Comparison of ENCODE assay signal across 18 cellular contexts in the genomic region with DNA sequence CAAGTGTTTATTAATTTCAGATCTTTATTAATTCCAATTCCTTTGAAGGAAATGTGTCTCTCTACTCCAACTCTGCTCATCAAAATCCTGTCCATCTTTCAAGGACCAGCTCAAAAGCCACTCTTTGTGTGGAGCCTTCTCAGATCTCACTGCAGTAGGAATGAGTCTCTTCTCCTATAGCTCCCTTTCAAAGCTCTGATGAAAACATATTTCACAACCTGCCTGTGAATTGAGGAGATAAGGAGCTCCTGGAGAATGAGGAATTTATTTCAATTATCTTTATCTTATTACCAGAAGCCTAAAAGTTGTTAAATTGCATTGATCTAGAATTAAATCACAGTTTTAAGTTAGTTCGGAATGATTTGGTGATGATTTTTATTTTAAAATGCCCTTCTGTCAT.
"Had no signal": no experiment of that assay in that cellular context is flagged by ENCODE, and none has a peak within 500 bp of the region (broad histone marks: within the 10 kb centered on the region; RNA-seq: fewer than 3 reads in every experiment).

No MANE protein-coding gene starts in this region.

- FAIRE-seq: colon, frontal cortex had no signal

- H3K9me3 ChIP-seq: esophagus squamous epithelium, mucosa of descending colon, neutrophil, testis, transverse colon had no signal

- H3K4me3 ChIP-seq: esophagus squamous epithelium, heart right ventricle, mucosa of descending colon, skin epidermis, testis, transverse colon had no signal

- ATAC-seq: heart right ventricle; left lobe of liver; mucosa of descending colon; naive thymus-derived CD8-positive, alpha-beta T cell; sciatic nerve; stimulated activated naive B cell treated with anti-CD40 and anti-IgM and Interleukin-4, amounts not matched to agents 10 μg/mL and 1 μg/mL and 100 μg/mL, for 72 hours; stimulated activated naive CD8-positive, alpha-beta T cell treated with anti-CD3 and anti-CD28 coated beads, Interleukin-15, amount 100 ng/mL, for 72 hours had no signal

- DNase-seq: esophagus squamous epithelium; heart right ventricle; hypothalamus; islet precursor cell; mucosa of descending colon; naive thymus-derived CD8-positive, alpha-beta T cell; stimulated activated CD4-positive, alpha-beta T cell treated with anti-CD3 and anti-CD28 coated beads, Interleukin-2, amount 100 ng/mL, for 24 hours; stimulated activated CD4-positive, alpha-beta T cell treated with anti-CD3 and anti-CD28 coated beads, Interleukin-4, amount 100 ng/mL, for 4 hours; stimulated activated naive B cell treated with anti-CD40 and anti-IgM and Interleukin-4, amounts not matched to agents 10 μg/mL and 1 μg/mL and 100 μg/mL, for 72 hours; stimulated activated naive CD8-positive, alpha-beta T cell treated with anti-CD3 and anti-CD28 coated beads, Interleukin-15, amount 100 ng/mL, for 72 hours; testis; transverse colon had no signal

- H3K27me3 ChIP-seq: esophagus squamous epithelium, heart right ventricle, neutrophil, testis, transverse colon had no signal

- H3K36me3 ChIP-seq: esophagus squamous epithelium, heart right ventricle, neutrophil, transverse colon had no signal

- H3K27ac ChIP-seq: esophagus squamous epithelium, heart right ventricle, neutrophil, skin epidermis, testis, transverse colon had no signal

- H3K4me1 ChIP-seq: esophagus squamous epithelium, testis, transverse colon had no signal
